Comparison of ENCODE assay signal across 8 cellular contexts in the genomic region with DNA sequence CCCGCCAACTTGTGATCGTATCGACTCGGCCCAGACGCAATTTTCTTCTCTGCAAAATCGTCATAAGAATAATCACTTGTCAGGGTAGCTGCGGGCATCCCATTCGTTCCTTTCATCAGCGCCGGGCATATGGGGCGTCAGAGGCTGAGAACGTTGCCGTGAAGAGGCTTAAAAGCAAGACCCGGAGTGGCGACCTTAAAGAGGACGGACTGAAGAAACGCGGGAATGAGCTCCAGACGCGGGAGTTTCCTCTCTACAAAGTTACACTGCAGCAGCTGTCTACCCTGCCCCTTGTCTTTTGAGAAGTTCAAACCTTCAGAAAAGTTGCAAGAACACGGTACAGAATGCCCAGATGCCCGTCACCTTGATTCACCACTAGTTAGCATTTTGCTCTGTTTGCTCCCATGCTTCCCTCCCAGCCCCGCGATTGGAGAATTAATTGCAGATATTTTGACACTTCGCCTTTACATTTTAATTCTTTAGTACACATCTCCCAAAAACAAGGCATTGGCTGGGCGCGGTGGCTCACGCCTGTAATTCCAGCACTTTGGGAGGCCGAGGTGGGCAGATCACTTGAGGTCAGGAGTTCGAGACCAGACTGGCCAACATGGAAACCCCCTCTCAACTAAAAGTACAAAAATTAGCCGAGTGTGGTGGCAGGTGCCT. TPM values are rescaled to one million over a fixed set of nuclear protein-coding genes. Genes with fewer than 3 reads are reported as not detected.
A peak's percentile ranks its signal among the peaks of the same experiment; 100 is the strongest.
DNase-seq lines count a peak whose midpoint lies in the region; ATAC-seq and TF ChIP-seq lines count a peak whose summit lies in the region.

No MANE protein-coding gene starts in this region.

- peak; percentile 36 for DNase-seq in NCI-H1105 treated with DMSO at 0.1 percent for 48 hours (lab: John Stamatoyannopoulos, UW)
- no peak for DNase-seq in NCI-H1105 (lab: John Stamatoyannopoulos, UW)
- DNase-seq in MV-4-11 (lab: John Stamatoyannopoulos, UW), result peak; percentile 22
- DNase-seq in body of pancreas, result peak in 1 of 4 donors; percentile 6
- DNase-seq in lung (ENCODE audit: low spot score), result no peak
- no peak for DNase-seq in type B pancreatic cell (ENCODE audit: extremely low spot score, unreplicated experiment)
- no peak for DNase-seq in GOT3 (lab: John Stamatoyannopoulos, UW)
- DNase-seq in posterior vena cava (ENCODE audit: low spot score), result no peak

- ATAC-seq in body of pancreas (no peak), lung (ENCODE audit: insufficient read depth, low FRiP score) (no peak)

- peak overlapping the region in 2 of 4 donors; percentile 61 to 74 for H3K27ac ChIP-seq in body of pancreas
- peak overlapping the region in 1 of 2 donors; percentile 73 for H3K27ac ChIP-seq in lung (ENCODE audit: low read depth in 1 of 2, low read length in 1 of 2)

- H3K4me1 ChIP-seq in body of pancreas (peaks cover 24% of the 10 kb centered on the region), lung (ENCODE audit: control insufficient read depth in 2 of 2, insufficient read depth in 2 of 2, low read length in 2 of 2) (peaks cover 0 to 4% of the 10 kb centered on the region in 2 donors)

- H3K27me3 Mint-ChIP-seq in type B pancreatic cell, result no peaks in the 10 kb centered on the region

- H3K9me3 ChIP-seq in body of pancreas, result no peaks in the 10 kb centered on the region
- no peaks in the 10 kb centered on the region for H3K9me3 ChIP-seq in lung (ENCODE audit: control insufficient read depth in 2 of 2, insufficient read depth in 1 of 2, low read length in 1 of 2)

- no peak for TF ChIP-seq POLR2A in body of pancreas (IDR thresholded peaks at IDR 0.05)

- H3K4me1 Mint-ChIP-seq in type B pancreatic cell (ENCODE audit: unreplicated experiment), result peaks cover 34% of the 10 kb centered on the region

- peak overlapping the region; percentile 95 for H3K4me3 Mint-ChIP-seq in type B pancreatic cell

- TF ChIP-seq CTCF in body of pancreas (IDR thresholded peaks at IDR 0.05) (no peak), lung (IDR thresholded peaks at IDR 0.05; ENCODE audit: control extremely low read depth, extremely low read depth) (no peak), type B pancreatic cell (conservative IDR thresholded peaks at IDR 0.05) (no peak)

- peak overlapping the region; percentile 87 for H3K27ac Mint-ChIP-seq in type B pancreatic cell

- no peaks in the 10 kb centered on the region for H3K27me3 ChIP-seq in body of pancreas
- no peaks in the 10 kb centered on the region for H3K27me3 ChIP-seq in lung (ENCODE audit: control insufficient read depth, insufficient read depth)

- H3K9me3 Mint-ChIP-seq in type B pancreatic cell, result no peaks in the 10 kb centered on the region

- H3K36me3 ChIP-seq in body of pancreas (replicated peaks in 1 of 2; ENCODE audit: insufficient read depth in 1 of 2, low read depth in 2 of 2) (no peaks in the 10 kb centered on the region), lung (ENCODE audit: control insufficient read depth in 2 of 2, insufficient read depth in 2 of 2, low read length in 2 of 2) (peaks cover 0 to 2% of the 10 kb centered on the region in 2 donors)

- H3K4me3 ChIP-seq in body of pancreas, result peak overlapping the region; percentile 18 to 96
- peak overlapping the region; percentile 81 for H3K4me3 ChIP-seq in lung

- intact Hi-C loops in body of pancreas (cut with DNase I) (no loop called here), posterior vena cava (cut with DNase I) (no loop called here)

- WGBS in body of pancreas, 2 donors, result 13 to 14% methylated on average over 30 of the region's 31 CpGs
- WGBS in lung, 2 donors, result 25 to 27% methylated on average over 31 of the region's 31 CpGs

- H3K36me3 Mint-ChIP-seq in type B pancreatic cell, result peaks cover 5% of the 10 kb centered on the region

RNA-seq across cellular contexts. Expression of gene CENPS, which starts 1.0 kb away (rescaled TPM):
- total RNA-seq in body of pancreas, result 10 to 100 TPM in 1 of 2 donors, 1 to 10 TPM in 1; 8.2 to 11.4 TPM
- 10 to 100 TPM; 15.5 to 19.5 TPM for total RNA-seq in lung
- 10 to 100 TPM; 12.5 to 21.0 TPM for polyA plus RNA-seq in lung
- 17.8 and 24.7 TPM in 2 replicates for total RNA-seq in type B pancreatic cell (ENCODE audit: low replicate concordance)
- total RNA-seq in posterior vena cava, result 1 to 10 TPM; 7.2 to 7.8 TPM

RNA-seq across cellular contexts. Expression of gene CORT, which starts 18.6 kb away (rescaled TPM):
- total RNA-seq in body of pancreas (not detected), lung (under 1 TPM in 1 of 2 donors, not detected in 1; 0.40 TPM), type B pancreatic cell (ENCODE audit: low replicate concordance) (not detected in 2 replicates), posterior vena cava (under 1 TPM in 1 of 2 donors, not detected in 1; 0.33 TPM)
- under 1 TPM; 0.10 to 0.20 TPM for polyA plus RNA-seq in lung

RNA-seq across cellular contexts. Expression of gene PGD, which starts 32.3 kb away (rescaled TPM):
- total RNA-seq in body of pancreas, result 10 to 100 TPM; 46.7 to 61.3 TPM
- 100 to 1,000 TPM in 1 of 2 donors, 10 to 100 TPM in 1; 47.8 to 234 TPM for total RNA-seq in lung
- polyA plus RNA-seq in lung, result 100 to 1,000 TPM in 1 of 2 donors, 10 to 100 TPM in 1; 94.5 to 421 TPM
- 294 and 366 TPM in 2 replicates for total RNA-seq in type B pancreatic cell (ENCODE audit: low replicate concordance)
- total RNA-seq in posterior vena cava, result 10 to 100 TPM; 41.6 to 60.4 TPM

RNA-seq across cellular contexts. Expression of gene DFFA, which starts 41.1 kb away (rescaled TPM):
- total RNA-seq in body of pancreas (10 to 100 TPM; 13.5 TPM), lung (10 to 100 TPM; 32.2 to 37.4 TPM), type B pancreatic cell (ENCODE audit: low replicate concordance) (41.6 and 52.8 TPM in 2 replicates), posterior vena cava (10 to 100 TPM; 21.5 to 24.4 TPM)
- 10 to 100 TPM; 13.8 to 21.9 TPM for polyA plus RNA-seq in lung

RNA-seq across cellular contexts. Expression of gene PEX14, which starts 43.6 kb away (rescaled TPM):
- 1 to 10 TPM; 8.6 to 8.8 TPM for total RNA-seq in body of pancreas
- total RNA-seq in lung, result 10 to 100 TPM; 18.2 to 23.4 TPM
- 10 to 100 TPM; 18.1 to 29.2 TPM for polyA plus RNA-seq in lung
- total RNA-seq in type B pancreatic cell (ENCODE audit: low replicate concordance), result 22.5 and 25.3 TPM in 2 replicates
- 10 to 100 TPM; 12.8 to 15.0 TPM for total RNA-seq in posterior vena cava

Comparison
In these comparisons a context has a peak if more than half of its experiments do, and no peak if none do; other contexts are left out.
1. DNase-seq: peak in NCI-H1105 treated with DMSO at 0.1 percent for 48 hours (single experiment) and MV-4-11 (single experiment); none in NCI-H1105 (single experiment), lung (single experiment), type B pancreatic cell (single experiment), GOT3 (single experiment) and posterior vena cava (single experiment).